Comparison of ENCODE assay signal across 1 cellular context in the genomic region with DNA sequence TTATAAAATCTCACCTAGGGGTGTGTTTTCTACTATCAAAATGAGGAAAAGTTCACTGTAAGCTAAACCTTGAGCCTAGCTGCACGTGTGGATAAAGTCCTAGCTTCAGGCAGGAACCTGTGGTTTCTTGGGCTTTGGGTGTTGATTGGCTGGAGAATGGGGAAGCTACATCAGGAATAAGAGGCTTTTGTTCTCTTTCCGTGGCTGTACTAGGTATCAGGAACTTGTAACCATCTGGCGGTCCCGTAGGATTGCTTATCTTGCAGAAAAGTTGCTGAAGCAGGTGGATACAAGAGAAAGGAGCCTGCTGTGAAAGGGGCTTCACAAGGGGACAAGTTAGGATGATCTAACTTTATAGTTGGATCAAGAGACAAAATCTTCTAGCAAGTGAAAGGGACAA.
TF ChIP-seq lines count a peak whose summit lies in the region.

No MANE protein-coding gene starts in this region.

TF ChIP-seq in K562, 482 proteins besides CTCF, POLR2A, EP300 and RAD21:
- TF ChIP-seq NRF1 (conservative IDR thresholded peaks at IDR 0.05 in 1 of 2, IDR thresholded peaks at IDR 0.05 in 1 of 2) (no peak), MAFK (IDR thresholded peaks at IDR 0.05; ENCODE audit: low read length) (0 out of 2 replicates have a peak, but pooled peaks have one; percentile 8)
